Comparison of ENCODE assay signal across 9 cellular contexts in genomic region chr18:59945544-59945943, GRCh38.
"Had no signal": no experiment of that assay in that cellular context is flagged by ENCODE, and none has a peak within 500 bp of the region (broad histone marks: within the 10 kb centered on the region; RNA-seq: fewer than 3 reads in every experiment).

No MANE protein-coding gene starts in this region.

- H3K27ac ChIP-seq: GM23248 had no signal

- H3K36me3 ChIP-seq: HAP-1 had no signal

- DNase-seq: GM23248, GOT3, H7, IMR-90, Kasumi-1, KG1 had no signal

- H2AFZ ChIP-seq: GM23248 had no signal

- FAIRE-seq: HTR-8/SVneo, K562 had no signal

- H3K4me1 ChIP-seq: HAP-1 had no signal

- H3K9ac ChIP-seq: GM23248 had no signal

- H3K4me3 ChIP-seq: GM23248, HAP-1, K562 had no signal

- ATAC-seq: K562 had no signal

- H3K9me3 ChIP-seq: HAP-1 had no signal
